10 cellular contexts compared by ENCODE assay signal in the genomic region with DNA sequence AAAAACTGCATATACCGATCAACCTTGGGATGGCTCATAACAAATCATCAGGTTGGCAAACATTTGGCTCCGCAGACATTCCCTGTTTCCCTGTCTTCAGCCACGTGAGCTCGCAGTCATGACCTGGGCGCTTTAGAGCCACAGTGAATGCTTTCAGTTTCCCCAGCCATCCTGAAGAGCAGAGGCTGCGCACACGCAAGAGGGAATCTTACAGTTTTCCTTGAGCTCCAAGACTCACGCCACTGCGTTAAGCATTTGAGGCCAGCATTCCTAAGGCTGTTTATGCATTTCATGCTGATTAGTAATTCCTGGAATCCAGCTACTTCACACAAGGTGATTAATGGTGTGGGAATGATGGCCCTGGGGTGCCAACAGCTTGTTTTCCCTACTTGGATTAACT.
DNase-seq lines count a peak whose midpoint lies in the region; ATAC-seq and TF ChIP-seq lines count a peak whose summit lies in the region.
"Had no signal": no experiment of that assay in that cellular context is flagged by ENCODE, and none has a peak within 500 bp of the region (broad histone marks: within the 10 kb centered on the region; RNA-seq: fewer than 3 reads in every experiment).

No MANE protein-coding gene starts in this region.

- H3K36me3 Mint-ChIP-seq in endodermal cell (ENCODE audit: low read depth) = peaks cover 8% of the 10 kb centered on the region
- H3K36me3 Mint-ChIP-seq in endothelial cell (ENCODE audit: low read depth, unreplicated experiment) = no peaks in the 10 kb centered on the region

- H3K4me1 ChIP-seq in endodermal cell (ENCODE audit: control insufficient read depth, insufficient read depth, low read length) = peaks cover 17% of the 10 kb centered on the region
- H3K4me1 ChIP-seq in muscle layer of colon (ENCODE audit: insufficient read depth, low read length) = peaks cover 50% of the 10 kb centered on the region

- peaks cover 2% of the 10 kb centered on the region; the same call in 1 of the 2 replicates for H3K9me3 ChIP-seq in MG63
- H3K9me3 ChIP-seq in endodermal cell (ENCODE audit: control insufficient read depth, low read length) = no peaks in the 10 kb centered on the region
- no peaks in the 10 kb centered on the region for H3K9me3 ChIP-seq in muscle layer of colon (ENCODE audit: low read length)
- H3K9me3 ChIP-seq: Peyer's patch had no signal

- H3K27ac Mint-ChIP-seq in endodermal cell (peak overlapping the region; percentile 84), endothelial cell (ENCODE audit: unreplicated experiment) (no peak overlapping the region)

- no peak for TF ChIP-seq CTCF in endodermal cell (conservative IDR thresholded peaks at IDR 0.05)
- TF ChIP-seq CTCF in endothelial cell (IDR thresholded peaks at IDR 0.05; ENCODE audit: unreplicated experiment) = no peak

- 71% methylated on average over 9 of the region's 9 CpGs for WGBS in endodermal cell (ENCODE audit: insufficient coverage in 1 of 2, insufficient read length in 1 of 2), 2 experiments

- peaks cover 44% of the 10 kb centered on the region for H3K4me1 Mint-ChIP-seq in endodermal cell
- peaks cover 23% of the 10 kb centered on the region for H3K4me1 Mint-ChIP-seq in endothelial cell (ENCODE audit: unreplicated experiment)

- no peak overlapping the region for H3K4me3 Mint-ChIP-seq in endodermal cell
- H3K4me3 Mint-ChIP-seq in endothelial cell (ENCODE audit: unreplicated experiment) = no peak overlapping the region

- H3K4me3 ChIP-seq in MG63 = no peak overlapping the region
- no peak overlapping the region for H3K4me3 ChIP-seq in endodermal cell (ENCODE audit: low read length)
- H3K4me3 ChIP-seq in muscle layer of colon (ENCODE audit: low read depth in 1 of 2, low read length in 2 of 2) = peak overlapping the region in 1 of 2 donors; percentile 13
- H3K4me3 ChIP-seq: Peyer's patch had no signal

- H3K9me3 Mint-ChIP-seq in endodermal cell (no peaks in the 10 kb centered on the region), endothelial cell (ENCODE audit: unreplicated experiment) (no peaks in the 10 kb centered on the region)

- DNase-seq in AG08396 (ENCODE audit: low spot score) = peak; percentile 84
- DNase-seq in MG63 = peak; percentile 80
- peak; percentile 88 for DNase-seq in endodermal cell
- DNase-seq in endothelial cell (ENCODE audit: low spot score) = no peak
- DNase-seq: stimulated activated CD4-positive, alpha-beta T cell treated with anti-CD3 and anti-CD28 coated beads, Interleukin-2, amount 100 ng/mL, for 48 hours had no signal

- H3K27me3 Mint-ChIP-seq in endodermal cell (ENCODE audit: insufficient read depth) = peaks cover 57% of the 10 kb centered on the region
- H3K27me3 Mint-ChIP-seq in endothelial cell (ENCODE audit: unreplicated experiment) = no peaks in the 10 kb centered on the region

- H3K27me3 ChIP-seq in MG63 (no peaks in the 10 kb centered on the region), endodermal cell (ENCODE audit: control insufficient read depth, insufficient read depth, low read length, poor library complexity, severe bottlenecking) (peaks cover 40% of the 10 kb centered on the region), muscle layer of colon (ENCODE audit: control insufficient read depth in 1 of 2, insufficient read depth in 2 of 2, low read length in 2 of 2) (no peaks in the 10 kb centered on the region)
- H3K27me3 ChIP-seq: Peyer's patch had no signal

- H3K36me3 ChIP-seq in MG63 = peaks cover 62% of the 10 kb centered on the region
- no peaks in the 10 kb centered on the region for H3K36me3 ChIP-seq in endodermal cell (ENCODE audit: control insufficient read depth, insufficient read depth, low read length)
- H3K36me3 ChIP-seq in muscle layer of colon (ENCODE audit: insufficient read depth, low read length) = peaks cover 19% of the 10 kb centered on the region
- H3K36me3 ChIP-seq: Peyer's patch had no signal

- peak overlapping the region; percentile 42 for H3K27ac ChIP-seq in endodermal cell (ENCODE audit: low read depth, low read length)
- H3K27ac ChIP-seq in muscle layer of colon (ENCODE audit: low read depth, low read length) = peak overlapping the region; percentile 76

- no peak overlapping the region for H3K9ac ChIP-seq in endodermal cell (ENCODE audit: extremely low read depth, low read length, poor library complexity, severe bottlenecking)
- no peak overlapping the region for H3K9ac ChIP-seq in muscle layer of colon (ENCODE audit: low read length)

- ATAC-seq in HG03139 (IDR thresholded peaks at IDR 0.05; ENCODE audit: unreplicated experiment) (no peak), HG03159 (IDR thresholded peaks at IDR 0.05; ENCODE audit: unreplicated experiment) (no peak), GM21529 (IDR thresholded peaks at IDR 0.05; ENCODE audit: unreplicated experiment) (no peak)
